In genomic region chr6:21355638-21356037, GRCh38 we compare ENCODE assay signal across 19 cellular contexts.
"Had no signal": no experiment of that assay in that cellular context is flagged by ENCODE, and none has a peak within 500 bp of the region (broad histone marks: within the 10 kb centered on the region; RNA-seq: fewer than 3 reads in every experiment).

No MANE protein-coding gene starts in this region.

- H3K9me3 Mint-ChIP-seq: effector memory CD8-positive, alpha-beta T cell; nephron progenitor cell; stimulated activated effector memory CD8-positive, alpha-beta T cell treated with anti-CD3 and anti-CD28 coated beads, Interleukin-12 subunit alpha, Interleukin-12 subunit beta, amount 100 ng/mL, for 72 hours had no signal

- H3K4me3 ChIP-seq: ovary, right lobe of liver, stomach, thyroid gland, upper lobe of left lung had no signal

- H3K27ac Mint-ChIP-seq: effector memory CD8-positive, alpha-beta T cell; naive thymus-derived CD8-positive, alpha-beta T cell; nephron progenitor cell; stimulated activated effector memory CD8-positive, alpha-beta T cell treated with anti-CD3 and anti-CD28 coated beads, Interleukin-12 subunit alpha, Interleukin-12 subunit beta, amount 100 ng/mL, for 72 hours had no signal

- H3K27me3 ChIP-seq: ovary, right lobe of liver, stomach, thyroid gland, upper lobe of left lung had no signal

- DNase-seq: cortex of kidney; effector memory CD8-positive, alpha-beta T cell; head of caudate nucleus; kidney; mesenchymal stem cell; naive thymus-derived CD8-positive, alpha-beta T cell; nephron progenitor cell; occipital lobe; ovary; right lobe of liver; stimulated activated CD4-positive, alpha-beta T cell treated with anti-CD3 and anti-CD28 coated beads, Interleukin-2, amount 100 ng/mL, for 24 hours; stimulated activated CD4-positive, alpha-beta T cell treated with anti-CD3 and anti-CD28 coated beads, Interleukin-4, amount 100 ng/mL, for 24 hours; stimulated activated naive CD4-positive, alpha-beta T cell treated with Interleukin-2 at 50 U/mL for 16 hours; stomach; thyroid gland; upper lobe of left lung had no signal

- H3K4me1 ChIP-seq: right lobe of liver, stomach had no signal

- H3K4me3 Mint-ChIP-seq: effector memory CD8-positive, alpha-beta T cell; naive thymus-derived CD8-positive, alpha-beta T cell; nephron progenitor cell; stimulated activated effector memory CD8-positive, alpha-beta T cell treated with anti-CD3 and anti-CD28 coated beads, Interleukin-12 subunit alpha, Interleukin-12 subunit beta, amount 100 ng/mL, for 72 hours had no signal

- H3K36me3 ChIP-seq: ovary, right lobe of liver, stomach, thyroid gland, upper lobe of left lung had no signal

- H3K27me3 Mint-ChIP-seq: naive thymus-derived CD8-positive, alpha-beta T cell had no signal

- FAIRE-seq: frontal cortex, kidney, urothelium cell line had no signal

- H3K27ac ChIP-seq: ovary, right lobe of liver, stomach, thyroid gland, upper lobe of left lung had no signal

- H3K9me3 ChIP-seq: ovary, right lobe of liver, stomach, thyroid gland, upper lobe of left lung had no signal

- H3K4me1 Mint-ChIP-seq: naive thymus-derived CD8-positive, alpha-beta T cell; stimulated activated effector memory CD8-positive, alpha-beta T cell treated with anti-CD3 and anti-CD28 coated beads, Interleukin-12 subunit alpha, Interleukin-12 subunit beta, amount 100 ng/mL, for 72 hours had no signal

- H3K36me3 Mint-ChIP-seq: naive thymus-derived CD8-positive, alpha-beta T cell; stimulated activated effector memory CD8-positive, alpha-beta T cell treated with anti-CD3 and anti-CD28 coated beads, Interleukin-12 subunit alpha, Interleukin-12 subunit beta, amount 100 ng/mL, for 72 hours had no signal
